18 cellular contexts compared by ENCODE assay signal in the genomic region with DNA sequence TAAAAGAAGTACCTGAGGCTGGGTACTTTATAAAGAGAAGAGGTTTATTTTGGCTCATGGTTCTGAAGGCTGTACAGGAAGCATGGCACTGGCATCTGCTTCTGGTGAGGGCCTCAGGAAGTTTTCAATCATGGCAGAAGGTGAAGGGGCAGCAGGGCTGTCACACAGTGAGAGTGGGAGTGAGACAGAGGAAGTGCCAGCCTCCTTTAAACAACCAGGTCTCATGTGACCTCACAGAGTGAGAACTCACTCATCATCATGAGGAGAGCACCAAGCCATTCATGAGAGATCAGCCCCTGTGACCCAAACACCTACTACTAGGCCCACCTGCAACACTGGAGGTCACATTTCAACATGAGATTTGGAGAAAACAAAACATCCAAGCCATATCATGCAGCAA. TPM values are rescaled to one million over a fixed set of nuclear protein-coding genes. Genes with fewer than 3 reads are reported as not detected.
DNase-seq lines count a peak whose midpoint lies in the region; ATAC-seq, FAIRE-seq and TF ChIP-seq lines count a peak whose summit lies in the region.
"Had no signal": no experiment of that assay in that cellular context is flagged by ENCODE, and none has a peak within 500 bp of the region (broad histone marks: within the 10 kb centered on the region; RNA-seq: fewer than 3 reads in every experiment).

No MANE protein-coding gene starts in this region.

- TF ChIP-seq CTCF in DOHH2 (IDR thresholded peaks at IDR 0.05; ENCODE audit: low read depth, low read length, poor library complexity, severe bottlenecking) (no peak), MM.1S (IDR thresholded peaks at IDR 0.05; ENCODE audit: low read length) (no peak)

- H3K4me1 Mint-ChIP-seq in T-helper 17 cell: peaks cover 5% of the 10 kb centered on the region
- H3K4me1 Mint-ChIP-seq in memory B cell: peaks cover 33% of the 10 kb centered on the region

- peaks cover 8% of the 10 kb centered on the region; the same call in 1 of the 2 replicates for H3K36me3 ChIP-seq in DOHH2 (ENCODE audit: control insufficient read depth, low read length)
- no peaks in the 10 kb centered on the region for H3K36me3 ChIP-seq in MM.1S (replicated peaks; ENCODE audit: insufficient read depth, low read length)
- H3K36me3 ChIP-seq: BE2C, breast epithelium, sigmoid colon had no signal

- ATAC-seq in T-helper 17 cell: peak; percentile 48
- peak; percentile 69 for ATAC-seq in memory B cell (ENCODE audit: low read depth)

- H3K9me3 ChIP-seq in DOHH2 (ENCODE audit: control insufficient read depth, insufficient read depth, low read length) (peaks cover 10% of the 10 kb centered on the region; the same call in 1 of the 2 replicates), T-helper 17 cell (ENCODE audit: control insufficient read depth, low read length, poor library complexity, severe bottlenecking) (no peaks in the 10 kb centered on the region), MM.1S (replicated peaks; ENCODE audit: insufficient read depth, low read length) (no peaks in the 10 kb centered on the region)
- H3K9me3 ChIP-seq: BE2C had no signal

- H3K27ac ChIP-seq in DOHH2 (ENCODE audit: low read depth, low read length): peak overlapping the region; percentile 54
- no peak overlapping the region for H3K27ac ChIP-seq in MM.1S (ENCODE audit: low read length)
- H3K27ac ChIP-seq: breast epithelium, HL-60, sigmoid colon had no signal

- H2AFZ ChIP-seq in MM.1S (ENCODE audit: low read length): no peak overlapping the region

- FAIRE-seq in GM18507 (lab: Jason Lieb, UNC): peak; percentile 12
- FAIRE-seq: islet of Langerhans had no signal

- H4K20me1 ChIP-seq in DOHH2 (ENCODE audit: control insufficient read depth, insufficient read depth, low read depth, low read length) (no peaks in the 10 kb centered on the region), MM.1S (ENCODE audit: insufficient read depth, low read length) (no peaks in the 10 kb centered on the region)

- H3K9ac ChIP-seq in MM.1S (ENCODE audit: low read length): no peak overlapping the region

- no peak overlapping the region for H3K4me3 Mint-ChIP-seq in T-helper 17 cell
- H3K4me3 Mint-ChIP-seq in memory B cell: no peak overlapping the region

- H3F3A ChIP-seq in DOHH2 (ENCODE audit: control insufficient read depth, insufficient read depth) (peaks cover 15% of the 10 kb centered on the region), MM.1S (ENCODE audit: insufficient read depth, low read length) (no peaks in the 10 kb centered on the region)

- H3K9me3 Mint-ChIP-seq in memory B cell: peaks cover 3% of the 10 kb centered on the region

- H3K27me3 ChIP-seq in DOHH2 (ENCODE audit: control insufficient read depth, low read length) (no peaks in the 10 kb centered on the region), MM.1S (replicated peaks; ENCODE audit: insufficient read depth, low read length) (no peaks in the 10 kb centered on the region)
- H3K27me3 ChIP-seq: BE2C, breast epithelium, sigmoid colon had no signal

- H3K27me3 Mint-ChIP-seq in T-helper 17 cell (peaks cover 4% of the 10 kb centered on the region), memory B cell (peaks cover 6% of the 10 kb centered on the region)

- peaks cover 80% of the 10 kb centered on the region for H3K4me1 ChIP-seq in DOHH2 (ENCODE audit: control insufficient read depth, low read length)
- H3K4me1 ChIP-seq in MM.1S (ENCODE audit: low read length): peaks cover 8% of the 10 kb centered on the region
- H3K4me1 ChIP-seq: BE2C, breast epithelium, sigmoid colon had no signal

- H3K27ac Mint-ChIP-seq in T-helper 17 cell: no peak overlapping the region
- no peak overlapping the region for H3K27ac Mint-ChIP-seq in memory B cell

- no peaks in the 10 kb centered on the region; the same call in 1 of the 2 replicates for H3K79me2 ChIP-seq in DOHH2 (ENCODE audit: control insufficient read depth, low read length)
- no peaks in the 10 kb centered on the region for H3K79me2 ChIP-seq in MM.1S (ENCODE audit: low read length)

- H3K9me2 ChIP-seq in DOHH2 (replicated peaks; ENCODE audit: control insufficient read depth, low read length) (no peaks in the 10 kb centered on the region), MM.1S (replicated peaks; ENCODE audit: insufficient read depth, low read length) (no peaks in the 10 kb centered on the region)

- no peaks in the 10 kb centered on the region for H3K36me3 Mint-ChIP-seq in T-helper 17 cell (ENCODE audit: low read depth)
- H3K36me3 Mint-ChIP-seq in memory B cell: peaks cover 3% of the 10 kb centered on the region

- no peak for DNase-seq in GM18507 (ENCODE audit: extremely low spot score, insufficient read length, low read depth)
- no peak for DNase-seq in T-helper 17 cell
- DNase-seq in memory B cell (ENCODE audit: low spot score in 2 of 2): no peak
- DNase-seq in stimulated activated CD4-positive, alpha-beta T cell treated with anti-CD3 and anti-CD28 coated beads, Interleukin-12 subunit alpha, Interleukin-12 subunit beta, amount 100 ng/mL, for 4 hours: no peak
- DNase-seq in MM.1S: no peak
- DNase-seq in NCI-H1694 (lab: John Stamatoyannopoulos, UW): no peak
- DNase-seq in RPMI8226: no peak
- DNase-seq: activated CD4-positive, alpha-beta T cell treated with anti-CD3 and anti-CD28 coated beads, Interleukin-2, amount 50 U/mL, for 1 hour; BE2C; Calu3; HCEC 1CT; NCI-H2081 treated with DMSO at 0.1 percent for 48 hours; NCI-H446 treated with DMSO at 0.1 percent for 48 hours; sigmoid colon had no signal

- H3K4me3 ChIP-seq in DOHH2 (ENCODE audit: low read length) (peak overlapping the region; percentile 32), MM.1S (ENCODE audit: low read length) (no peak overlapping the region)
- H3K4me3 ChIP-seq: breast epithelium, sigmoid colon had no signal

- peak overlapping the region; percentile 82 for H3K4me2 ChIP-seq in DOHH2 (ENCODE audit: low read length)
- no peak overlapping the region for H3K4me2 ChIP-seq in MM.1S (ENCODE audit: low read depth, low read length)

RNA-seq across cellular contexts. Expression of a gene that starts 9.3 kb away (rescaled TPM):
- total RNA-seq in T-helper 17 cell: 10 to 100 TPM; 51.8 to 55.8 TPM
